In the genomic region with DNA sequence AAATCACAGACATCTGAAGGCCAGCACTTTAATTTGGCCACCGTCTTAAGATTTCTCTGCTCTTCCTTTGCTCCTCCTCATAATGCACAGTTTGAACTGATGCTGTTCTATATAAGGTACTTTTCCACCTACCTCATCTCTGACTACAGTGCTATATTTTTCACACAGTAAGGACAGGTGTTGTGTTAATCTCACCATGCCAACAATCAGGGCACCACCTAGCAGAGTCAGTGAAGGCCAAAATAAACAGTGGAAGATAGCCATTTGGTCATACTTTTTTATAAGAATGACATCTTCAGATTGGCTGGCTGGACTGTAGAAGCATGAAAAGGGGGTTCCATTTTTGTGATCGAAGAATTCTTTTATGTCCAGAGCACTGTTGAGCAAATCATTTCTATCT, we compare ENCODE assay signal across 6 cellular contexts. TPM values are rescaled to one million over a fixed set of nuclear protein-coding genes. Genes with fewer than 3 reads are reported as not detected.
DNase-seq lines count a peak whose midpoint lies in the region; ATAC-seq, FAIRE-seq and TF ChIP-seq lines count a peak whose summit lies in the region.
"Not testable (repeated sequence)": the region's sequence is repeated elsewhere in the genome, so short reads cannot be mapped to it uniquely, and the experiment has no call there.

No MANE protein-coding gene starts in this region.

- H3K79me2 ChIP-seq in HCT116 (ENCODE audit: insufficient read depth, low read length); astrocyte (ENCODE audit: insufficient read depth, low read length): not testable (repeated sequence)

- BruUV-seq in Caco-2 (replicated peaks; lab: Mats Ljungman, UMichigan) = TSS peak; percentile 34
- TSS peak; percentile 23 for BruUV-seq in HCT116 (replicated peaks; lab: Mats Ljungman, UMichigan)

- not testable (repeated sequence) for H3K9ac ChIP-seq in HCT116 (ENCODE audit: low read length); astrocyte (ENCODE audit: low read length)

- POLR2A ChIA-PET in Caco-2 (lab: Charles Lee); HCT116 (lab: Charles Lee): not testable (repeated sequence)

- H3K27me3 ChIP-seq in Caco-2 (replicated peaks; ENCODE audit: control insufficient read depth, insufficient read depth, low read length); HCT116 (ENCODE audit: insufficient read depth, low read length); astrocyte (ENCODE audit: insufficient read depth, low read length): not testable (repeated sequence)

- peaks cover 12% of the 10 kb centered on the region for H3K36me3 Mint-ChIP-seq in Caco-2 (ENCODE audit: insufficient read depth, unreplicated experiment)
- H3K36me3 Mint-ChIP-seq in astrocyte (ENCODE audit: low read depth, unreplicated experiment) = not testable (repeated sequence)

- not testable (repeated sequence) for H3K27me3 Mint-ChIP-seq in Caco-2 (ENCODE audit: insufficient read depth, unreplicated experiment); astrocyte (ENCODE audit: low read depth, unreplicated experiment)

- not testable (repeated sequence) for DNase-seq in Caco-2; GM12892 (ENCODE audit: insufficient read length); HCT116 (ENCODE audit: low read depth, low spot score); astrocyte (ENCODE audit: low read depth); left lobe of liver (ENCODE audit: low spot score); urothelium cell line (ENCODE audit: low spot score)

- not testable (repeated sequence) for H3K27ac ChIP-seq in HCT116 (ENCODE audit: low read depth, low read length); astrocyte (ENCODE audit: low read depth, low read length)

- H3K36me3 ChIP-seq in Caco-2 (ENCODE audit: control insufficient read depth, insufficient read depth, low read length); HCT116 (ENCODE audit: control insufficient read depth in 1 of 2, insufficient read depth in 2 of 2, low read length in 2 of 2); astrocyte (ENCODE audit: insufficient read depth, low read length): not testable (repeated sequence)

- intact Hi-C loops in Caco-2 (cut with micrococcal nuclease; ENCODE audit: unreplicated experiment); HCT116 (cut with micrococcal nuclease): not testable (repeated sequence)

- TF ChIP-seq RAD21 in HCT116 (IDR thresholded peaks at IDR 0.05; ENCODE audit: low read depth) = not testable (repeated sequence)

- not testable (repeated sequence) for H3K27ac Mint-ChIP-seq in Caco-2 (ENCODE audit: unreplicated experiment); astrocyte (ENCODE audit: unreplicated experiment)

- H3K4me3 ChIP-seq in Caco-2 (ENCODE audit: low read depth, low read length); HCT116 (replicated peaks in 1 of 2; ENCODE audit: low read depth in 1 of 2, low read length in 2 of 2); astrocyte (ENCODE audit: insufficient read depth, low read depth, low read length): not testable (repeated sequence)

- H3K4me2 ChIP-seq in HCT116 (ENCODE audit: low read length); astrocyte (ENCODE audit: low read length): not testable (repeated sequence)

- not testable (repeated sequence) for H3K4me1 ChIP-seq in Caco-2; HCT116 (ENCODE audit: control insufficient read depth in 1 of 2, insufficient read depth in 2 of 2, low read length in 2 of 2); astrocyte (ENCODE audit: insufficient read depth, low read length)

- peak; percentile 85 for FAIRE-seq in GM12892 (lab: Jason Lieb, UNC)
- FAIRE-seq in astrocyte (lab: Jason Lieb, UNC) = peak; percentile 9
- FAIRE-seq in urothelium cell line (lab: Jason Lieb, UNC) = peak; percentile 69

- not testable (repeated sequence) for TF ChIP-seq CTCF in Caco-2 (IDR thresholded peaks at IDR 0.05; ENCODE audit: insufficient read depth in 1 of 2, low read depth in 1 of 2, low read length in 1 of 2, severe bottlenecking in 1 of 2, unreplicated experiment in 1 of 2); HCT116 (IDR thresholded peaks at IDR 0.05 in 2 of 3, conservative IDR thresholded peaks at IDR 0.05 in 1 of 3; ENCODE audit: borderline replicate concordance in 1 of 3, insufficient read depth in 1 of 3, low read depth in 2 of 3, low read length in 2 of 3); astrocyte (IDR thresholded peaks at IDR 0.05; ENCODE audit: insufficient read depth, low read depth, low read length)

- ATAC-seq in HCT116 = not testable (repeated sequence)
- peak; percentile 45 for ATAC-seq in left lobe of liver

- not testable (repeated sequence) for H2AFZ ChIP-seq in HCT116 (ENCODE audit: low read depth, low read length, poor library complexity, severe bottlenecking); astrocyte (ENCODE audit: low read depth, low read length)

- H3K4me1 Mint-ChIP-seq in Caco-2 (ENCODE audit: low read depth, unreplicated experiment); astrocyte (ENCODE audit: low read depth, unreplicated experiment): not testable (repeated sequence)

- RAD21 ChIA-PET in HCT116 (lab: Charles Lee; ENCODE audit: low non-redundant PET in 1 of 2, low total read pairs in 2 of 2, uncharacterized antibody in 2 of 2, unreplicated experiment in 2 of 2) = not testable (repeated sequence)

- not testable (repeated sequence) for H3K4me3 Mint-ChIP-seq in Caco-2 (ENCODE audit: unreplicated experiment); astrocyte (ENCODE audit: unreplicated experiment)

- H3K9me2 ChIP-seq in HCT116 (ENCODE audit: insufficient read depth) = not testable (repeated sequence)

- not testable (repeated sequence) for TF ChIP-seq POLR2A in GM12892 (IDR thresholded peaks at IDR 0.05; ENCODE audit: low read depth, low read length); HCT116 (IDR thresholded peaks at IDR 0.05; ENCODE audit: borderline replicate concordance, extremely low read depth, insufficient read depth, insufficient read length)

- CTCF ChIA-PET in Caco-2 (lab: Charles Lee); HCT116 (lab: Charles Lee): not testable (repeated sequence)

- not testable (repeated sequence) for H3K9me3 Mint-ChIP-seq in Caco-2 (ENCODE audit: unreplicated experiment); astrocyte (ENCODE audit: unreplicated experiment)

- H3K9me3 ChIP-seq in Caco-2; HCT116 (ENCODE audit: control insufficient read depth in 1 of 2, insufficient read depth in 1 of 2, low read depth in 1 of 2, low read length in 2 of 2); astrocyte (ENCODE audit: insufficient read depth, low read depth, low read length): not testable (repeated sequence)

- not testable (repeated sequence) for H4K20me1 ChIP-seq in HCT116 (ENCODE audit: insufficient read depth); astrocyte (ENCODE audit: insufficient read depth, low read length)

RNA-seq across cellular contexts. Expression of a gene that starts 8.1 kb away (rescaled TPM):
- total RNA-seq in Caco-2 (2022) (6.7 and 6.9 TPM in 2 replicates), HCT116 (2021; ENCODE audit: unreplicated experiment) (not detected), astrocyte (0.75 and 1.7 TPM in 2 replicates), left lobe of liver (1.7 TPM)
- 4.6 TPM for polyA plus RNA-seq in GM12892 (2012; ENCODE audit: missing spikeins)
- polyA plus RNA-seq in HCT116 (2012) = 0.44 and 1.2 TPM in 2 replicates
